Comparison of ENCODE assay signal across 35 cellular contexts in genomic region chr1:18770799-18771198, GRCh38.
"Had no signal": no experiment of that assay in that cellular context is flagged by ENCODE, and none has a peak within 500 bp of the region (broad histone marks: within the 10 kb centered on the region; RNA-seq: fewer than 3 reads in every experiment).

No MANE protein-coding gene starts in this region.

- DNase-seq: Karpas-422, Kasumi-1, MG63, MM.1S, MV-4-11, NCI-H1048, NCI-H1092, NCI-H1092 treated with DMSO at 0.1 percent for 48 hours, NCI-H1105, NCI-H1105 treated with DMSO at 0.1 percent for 48 hours, NCI-H1417, NCI-H1417 treated with DMSO at 0.1 percent for 48 hours, NCI-H1436, NCI-H1436 treated with DMSO at 0.1 percent for 48 hours, NCI-H146, NCI-H1694, NCI-H1694 treated with DMSO at 0.1 percent for 48 hours, NCI-H187, NCI-H187 treated with DMSO at 0.1 percent for 48 hours, NCI-H1930, NCI-H2029, NCI-H2029 treated with DMSO at 0.1 percent for 48 hours, NCI-H2081, NCI-H2081 treated with DMSO at 0.1 percent for 48 hours, NCI-H2107, NCI-H2171, NCI-H2171 treated with DMSO at 0.1 percent for 48 hours, NCI-H2227 treated with DMSO at 0.1 percent for 48 hours, NCI-H226, NCI-H345, NCI-H446, NCI-H446 treated with DMSO at 0.1 percent for 48 hours, NCI-H510A, NCI-H510A treated with DMSO at 0.1 percent for 48 hours had no signal

- H3K9me3 ChIP-seq: MG63 had no signal

- H3K36me3 ChIP-seq: MG63 had no signal

- H3K9ac ChIP-seq: KMS-11 had no signal

- H3K4me3 ChIP-seq: MG63 had no signal

- H3K27ac ChIP-seq: KMS-11 had no signal

- H3K4me2 ChIP-seq: KMS-11 had no signal
